30 cellular contexts compared by ENCODE assay signal in genomic region chr3:10873415-10873814, GRCh38. TPM values are rescaled to one million over a fixed set of nuclear protein-coding genes. Genes with fewer than 3 reads are reported as not detected.
"Had no signal": no experiment of that assay in that cellular context is flagged by ENCODE, and none has a peak within 500 bp of the region (broad histone marks: within the 10 kb centered on the region; RNA-seq: fewer than 3 reads in every experiment).

No MANE protein-coding gene starts in this region.

- H3K36me3 ChIP-seq: left ventricle myocardium inferior, pancreas, prostate gland, sigmoid colon, spleen, stomach, thyroid gland, transverse colon, upper lobe of left lung, uterus had no signal

- DNase-seq: hypothalamus; islet precursor cell; left ventricle myocardium inferior; mesendoderm; midbrain; mucosa of descending colon; naive thymus-derived CD8-positive, alpha-beta T cell; nucleus accumbens; pancreas; posterior cingulate gyrus; retina; right cardiac atrium; sigmoid colon; small intestine; spleen; stimulated activated CD4-positive, alpha-beta T cell treated with anti-CD3 and anti-CD28 coated beads, Interleukin-4, amount 100 ng/mL, for 24 hours; stimulated activated naive CD4-positive, alpha-beta T cell; stomach; testis; thyroid gland; transverse colon; uterus had no signal

- H3K4me1 Mint-ChIP-seq: naive thymus-derived CD8-positive, alpha-beta T cell; nephron; neural crest cell; stimulated activated effector memory CD8-positive, alpha-beta T cell treated with anti-CD3 and anti-CD28 coated beads, Interleukin-12 subunit alpha, Interleukin-12 subunit beta, amount 100 ng/mL, for 72 hours had no signal

- H3K4me3 ChIP-seq: left ventricle myocardium inferior, lung, mucosa of descending colon, pancreas, prostate gland, sigmoid colon, spleen, stomach, testis, thyroid gland, transverse colon, upper lobe of left lung, uterus had no signal

- H3K9me3 ChIP-seq: left ventricle myocardium inferior, mucosa of descending colon, pancreas, prostate gland, sigmoid colon, spleen, stomach, testis, thyroid gland, transverse colon, upper lobe of left lung, uterus had no signal

- H3K36me3 Mint-ChIP-seq: naive thymus-derived CD8-positive, alpha-beta T cell; stimulated activated effector memory CD8-positive, alpha-beta T cell treated with anti-CD3 and anti-CD28 coated beads, Interleukin-12 subunit alpha, Interleukin-12 subunit beta, amount 100 ng/mL, for 72 hours had no signal

- H3K27ac Mint-ChIP-seq: naive thymus-derived CD8-positive, alpha-beta T cell; nephron; stimulated activated effector memory CD8-positive, alpha-beta T cell treated with anti-CD3 and anti-CD28 coated beads, Interleukin-12 subunit alpha, Interleukin-12 subunit beta, amount 100 ng/mL, for 72 hours had no signal

- ATAC-seq: mucosa of descending colon; naive thymus-derived CD8-positive, alpha-beta T cell; pancreas; right cardiac atrium; stimulated activated effector memory CD8-positive, alpha-beta T cell treated with anti-CD3 and anti-CD28 coated beads, Interleukin-12 subunit alpha, Interleukin-12 subunit beta, amount 100 ng/mL, for 72 hours had no signal

- H3K27me3 ChIP-seq: pancreas, sigmoid colon, spleen, testis, thyroid gland, transverse colon, upper lobe of left lung, uterus had no signal

- H3K4me1 ChIP-seq: left ventricle myocardium inferior, pancreas, prostate gland, sigmoid colon, spleen, stomach, testis, thyroid gland, transverse colon, upper lobe of left lung, uterus had no signal

- H3K9me3 Mint-ChIP-seq: nephron; neural crest cell; stimulated activated effector memory CD8-positive, alpha-beta T cell treated with anti-CD3 and anti-CD28 coated beads, Interleukin-12 subunit alpha, Interleukin-12 subunit beta, amount 100 ng/mL, for 72 hours had no signal

- H3K27ac ChIP-seq: left ventricle myocardium inferior, pancreas, prostate gland, sigmoid colon, spleen, stomach, testis, thyroid gland, transverse colon, upper lobe of left lung, uterus had no signal

- H3K4me3 Mint-ChIP-seq: naive thymus-derived CD8-positive, alpha-beta T cell; nephron; neural crest cell; stimulated activated effector memory CD8-positive, alpha-beta T cell treated with anti-CD3 and anti-CD28 coated beads, Interleukin-12 subunit alpha, Interleukin-12 subunit beta, amount 100 ng/mL, for 72 hours had no signal

RNA-seq across cellular contexts. Expression of gene SLC6A11, which starts 57.4 kb away (rescaled TPM):
- total RNA-seq: left ventricle myocardium inferior; myocyte; naive thymus-derived CD8-positive, alpha-beta T cell; osteoblast; right cardiac atrium; thyroid gland; transverse colon had no signal
- polyA plus RNA-seq: naive thymus-derived CD8-positive, alpha-beta T cell had no signal
